In the genomic region with DNA sequence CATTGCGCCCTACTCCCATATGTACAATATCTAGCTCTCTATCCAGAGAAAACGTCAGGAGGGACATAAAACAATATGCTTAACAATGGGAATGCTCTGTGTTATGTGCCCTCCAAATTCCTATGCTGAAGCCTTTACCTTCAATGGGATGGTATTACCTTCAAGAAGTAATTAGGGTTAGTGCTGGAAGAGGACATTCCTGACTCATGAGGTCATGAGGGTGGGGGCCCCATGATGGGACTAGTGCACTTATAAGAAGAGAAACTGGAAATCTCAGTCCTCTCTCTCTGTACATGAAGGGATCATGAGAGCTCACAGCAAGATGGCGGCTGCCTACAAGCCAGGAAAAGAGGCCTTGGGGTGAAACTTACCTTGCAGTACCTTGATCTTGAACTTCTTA, we compare ENCODE assay signal across 16 cellular contexts. TPM values are rescaled to one million over a fixed set of nuclear protein-coding genes. Genes with fewer than 3 reads are reported as not detected.
"Had no signal": no experiment of that assay in that cellular context is flagged by ENCODE, and none has a peak within 500 bp of the region (broad histone marks: within the 10 kb centered on the region; RNA-seq: fewer than 3 reads in every experiment).

No MANE protein-coding gene starts in this region.

- H2AFZ ChIP-seq: parathyroid adenoma had no signal

- H3K4me3 Mint-ChIP-seq: activated CD4-positive, alpha-beta T cell treated with anti-CD3 and anti-CD28 coated beads, Interleukin-2, amount 10 ng/mL, durations not matched to agents 7 days and 5 days; naive thymus-derived CD4-positive, alpha-beta T cell; stimulated activated effector memory CD8-positive, alpha-beta T cell treated with anti-CD3 and anti-CD28 coated beads, Interleukin-12 subunit alpha, Interleukin-12 subunit beta, amount 100 ng/mL, for 72 hours had no signal

- H3K4me3 ChIP-seq: colonic mucosa, gastroesophageal sphincter, lung, right atrium auricular region, thyroid gland had no signal

- H3K27me3 ChIP-seq: colonic mucosa, gastroesophageal sphincter, right atrium auricular region, thyroid gland had no signal

- H3K79me2 ChIP-seq: parathyroid adenoma had no signal

- H3K27me3 Mint-ChIP-seq: activated CD4-positive, alpha-beta T cell treated with anti-CD3 and anti-CD28 coated beads, Interleukin-2, amount 10 ng/mL, durations not matched to agents 7 days and 5 days had no signal

- H3K36me3 Mint-ChIP-seq: naive thymus-derived CD4-positive, alpha-beta T cell; stimulated activated effector memory CD8-positive, alpha-beta T cell treated with anti-CD3 and anti-CD28 coated beads, Interleukin-12 subunit alpha, Interleukin-12 subunit beta, amount 100 ng/mL, for 72 hours had no signal

- H3K4me1 ChIP-seq: colonic mucosa, parathyroid adenoma, thyroid gland had no signal

- DNase-seq: activated CD4-positive, alpha-beta T cell treated with anti-CD3 and anti-CD28 coated beads, Interleukin-2, amount 10 ng/mL, durations not matched to agents 7 days and 5 days; activated CD8-positive, alpha-beta memory T cell treated with anti-CD3 and anti-CD28 coated beads for 24 hours; activated naive CD4-positive, alpha-beta T cell treated with Interleukin-2 at 50 U/mL for 16 hours; colonic mucosa; effector CD4-positive, alpha-beta T cell; left cardiac atrium; naive thymus-derived CD4-positive, alpha-beta T cell; thyroid gland had no signal

- H3K9me3 Mint-ChIP-seq: activated CD4-positive, alpha-beta T cell treated with anti-CD3 and anti-CD28 coated beads, Interleukin-2, amount 10 ng/mL, durations not matched to agents 7 days and 5 days; stimulated activated effector memory CD8-positive, alpha-beta T cell treated with anti-CD3 and anti-CD28 coated beads, Interleukin-12 subunit alpha, Interleukin-12 subunit beta, amount 100 ng/mL, for 72 hours had no signal

- H3K36me3 ChIP-seq: colonic mucosa, gastroesophageal sphincter, right atrium auricular region, thyroid gland had no signal

- H3K9me3 ChIP-seq: colonic mucosa, gastroesophageal sphincter, right atrium auricular region, thyroid gland had no signal

- H3K27ac Mint-ChIP-seq: activated CD4-positive, alpha-beta T cell treated with anti-CD3 and anti-CD28 coated beads, Interleukin-2, amount 10 ng/mL, durations not matched to agents 7 days and 5 days; naive thymus-derived CD4-positive, alpha-beta T cell; stimulated activated effector memory CD8-positive, alpha-beta T cell treated with anti-CD3 and anti-CD28 coated beads, Interleukin-12 subunit alpha, Interleukin-12 subunit beta, amount 100 ng/mL, for 72 hours had no signal

- H3K27ac ChIP-seq: colonic mucosa, gastroesophageal sphincter, parathyroid adenoma, right atrium auricular region, thyroid gland had no signal

RNA-seq across cellular contexts. Expression of a gene that starts 20.3 kb away (rescaled TPM):
- total RNA-seq: activated CD4-positive, alpha-beta T cell treated with anti-CD3 and anti-CD28 coated beads, Interleukin-2, amount 10 ng/mL, durations not matched to agents 7 days and 5 days; astrocyte; cardiac septum; colonic mucosa; gastroesophageal sphincter; left cardiac atrium; lung; naive thymus-derived CD4-positive, alpha-beta T cell; right atrium auricular region; T-helper 1 cell treated with Interleukin-12 subunit alpha and Interleukin-12 subunit beta and Interleukin-4 antibody, amounts not matched to agents 30 ng/mL and 1 ng/mL, for 36 hours; thyroid gland had no signal
